ENCODE assay signal across 1 cellular context in the genomic region with DNA sequence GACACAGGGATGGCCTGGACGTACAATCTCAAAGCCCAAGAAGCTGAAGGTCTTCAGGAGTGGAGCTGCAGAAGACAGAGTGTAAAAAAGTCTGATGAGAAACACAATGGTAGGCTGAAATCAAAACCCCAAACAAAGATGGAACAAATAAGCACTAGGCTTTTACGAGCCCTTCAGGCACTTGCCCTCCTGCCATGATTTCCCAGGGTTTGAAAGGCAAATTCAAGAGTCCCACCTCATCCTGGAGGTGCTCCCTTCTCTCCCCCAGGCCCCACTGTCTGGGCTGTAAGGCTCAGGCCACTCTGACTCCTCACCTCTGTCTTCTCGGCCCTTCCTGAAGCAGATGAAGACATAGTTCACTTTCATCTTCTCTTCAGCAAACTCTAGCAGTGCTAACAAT.
TF ChIP-seq lines count a peak whose summit lies in the region.

No MANE protein-coding gene starts in this region.

TF ChIP-seq in WTC11, 78 proteins besides CTCF, POLR2A, EP300 and RAD21 (continued from another document):
- TF ChIP-seq, protein P1, sequence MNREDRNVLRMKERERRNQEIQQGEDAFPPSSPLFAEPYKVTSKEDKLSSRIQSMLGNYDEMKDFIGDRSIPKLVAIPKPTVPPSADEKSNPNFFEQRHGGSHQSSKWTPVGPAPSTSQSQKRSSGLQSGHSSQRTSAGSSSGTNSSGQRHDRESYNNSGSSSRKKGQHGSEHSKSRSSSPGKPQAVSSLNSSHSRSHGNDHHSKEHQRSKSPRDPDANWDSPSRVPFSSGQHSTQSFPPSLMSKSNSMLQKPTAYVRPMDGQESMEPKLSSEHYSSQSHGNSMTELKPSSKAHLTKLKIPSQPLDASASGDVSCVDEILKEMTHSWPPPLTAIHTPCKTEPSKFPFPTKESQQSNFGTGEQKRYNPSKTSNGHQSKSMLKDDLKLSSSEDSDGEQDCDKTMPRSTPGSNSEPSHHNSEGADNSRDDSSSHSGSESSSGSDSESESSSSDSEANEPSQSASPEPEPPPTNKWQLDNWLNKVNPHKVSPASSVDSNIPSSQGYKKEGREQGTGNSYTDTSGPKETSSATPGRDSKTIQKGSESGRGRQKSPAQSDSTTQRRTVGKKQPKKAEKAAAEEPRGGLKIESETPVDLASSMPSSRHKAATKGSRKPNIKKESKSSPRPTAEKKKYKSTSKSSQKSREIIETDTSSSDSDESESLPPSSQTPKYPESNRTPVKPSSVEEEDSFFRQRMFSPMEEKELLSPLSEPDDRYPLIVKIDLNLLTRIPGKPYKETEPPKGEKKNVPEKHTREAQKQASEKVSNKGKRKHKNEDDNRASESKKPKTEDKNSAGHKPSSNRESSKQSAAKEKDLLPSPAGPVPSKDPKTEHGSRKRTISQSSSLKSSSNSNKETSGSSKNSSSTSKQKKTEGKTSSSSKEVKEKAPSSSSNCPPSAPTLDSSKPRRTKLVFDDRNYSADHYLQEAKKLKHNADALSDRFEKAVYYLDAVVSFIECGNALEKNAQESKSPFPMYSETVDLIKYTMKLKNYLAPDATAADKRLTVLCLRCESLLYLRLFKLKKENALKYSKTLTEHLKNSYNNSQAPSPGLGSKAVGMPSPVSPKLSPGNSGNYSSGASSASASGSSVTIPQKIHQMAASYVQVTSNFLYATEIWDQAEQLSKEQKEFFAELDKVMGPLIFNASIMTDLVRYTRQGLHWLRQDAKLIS (CRISPR knock-in tag; IDR thresholded peaks at IDR 0.05; ENCODE audit: borderline replicate concordance), result no peak
